1 cellular context compared by ENCODE assay signal in genomic region chr22:37197451-37198289, GRCh38.
TF ChIP-seq lines count a peak whose summit lies in the region.

No MANE protein-coding gene starts in this region.

TF ChIP-seq in HepG2, 621 proteins besides CTCF, POLR2A, EP300 and RAD21 (continued from another document and continues in another):
- TF ChIP-seq PATZ1 (CRISPR knock-in tag; IDR thresholded peaks at IDR 0.05), result no peak
- TF ChIP-seq NKX3-1 (CRISPR knock-in tag; IDR thresholded peaks at IDR 0.05), result no peak
- no peak for TF ChIP-seq REST (IDR thresholded peaks at IDR 0.05; ENCODE audit: borderline replicate concordance in 1 of 2, low read depth in 1 of 2, low read length in 2 of 2)
- TF ChIP-seq GATAD2A (CRISPR knock-in tag; IDR thresholded peaks at IDR 0.05), result no peak
- no peak for TF ChIP-seq ZKSCAN1 (IDR thresholded peaks at IDR 0.05; ENCODE audit: low read length)
- TF ChIP-seq KMT2B (CRISPR knock-in tag; IDR thresholded peaks at IDR 0.05), result no peak
- peak; percentile 2; the same call in 1 of the 2 replicates for TF ChIP-seq ZMYM2 (CRISPR knock-in tag; IDR thresholded peaks at IDR 0.05)
- no peak for TF ChIP-seq ZUFSP (CRISPR knock-in tag; IDR thresholded peaks at IDR 0.05; ENCODE audit: borderline replicate concordance)
- 0 out of 2 replicates have a peak, but pooled peaks have one; percentile 26 for TF ChIP-seq ZNF468 (CRISPR knock-in tag; IDR thresholded peaks at IDR 0.05)
- TF ChIP-seq ZNF569 (CRISPR knock-in tag; IDR thresholded peaks at IDR 0.05; ENCODE audit: borderline replicate concordance), result no peak
- TF ChIP-seq ZBTB4 (CRISPR knock-in tag; IDR thresholded peaks at IDR 0.05; ENCODE audit: borderline replicate concordance), result no peak
- no peak for TF ChIP-seq HINFP (CRISPR knock-in tag; IDR thresholded peaks at IDR 0.05; ENCODE audit: low read depth)
- no peak for TF ChIP-seq SCMH1 (CRISPR knock-in tag; IDR thresholded peaks at IDR 0.05; ENCODE audit: borderline replicate concordance)
- TF ChIP-seq CENPT (CRISPR knock-in tag; IDR thresholded peaks at IDR 0.05; ENCODE audit: low read depth), result no peak
- TF ChIP-seq MAFK (conservative IDR thresholded peaks at IDR 0.05 in 1 of 2, IDR thresholded peaks at IDR 0.05 in 1 of 2; ENCODE audit: low read length in 2 of 2), result peak; percentile 8 to 36; a peak in 2 of 4 replicates
- TF ChIP-seq RARA (CRISPR knock-in tag; IDR thresholded peaks at IDR 0.05), result peak; percentile 15; the same call in 1 of the 2 replicates
- no peak for TF ChIP-seq ZNF20 (CRISPR knock-in tag; IDR thresholded peaks at IDR 0.05)
- TF ChIP-seq PHB2 (IDR thresholded peaks at IDR 0.05; ENCODE audit: partially characterized antibody), result no peak
- no peak for TF ChIP-seq ZFP1 (CRISPR knock-in tag; IDR thresholded peaks at IDR 0.05)
- no peak for TF ChIP-seq ZBTB3 (CRISPR knock-in tag; IDR thresholded peaks at IDR 0.05; ENCODE audit: borderline replicate concordance, low read depth)
- TF ChIP-seq ATF3 (CRISPR knock-in tag; IDR thresholded peaks at IDR 0.05), result peak; percentile 91
- no peak for TF ChIP-seq KDM3A (CRISPR knock-in tag; IDR thresholded peaks at IDR 0.05; ENCODE audit: low read depth)
- 0 out of 2 replicates have a peak, but pooled peaks have one; percentile 35 for TF ChIP-seq ZNF280B (CRISPR knock-in tag; IDR thresholded peaks at IDR 0.05; ENCODE audit: borderline replicate concordance)
- TF ChIP-seq HIVEP1 (CRISPR knock-in tag; IDR thresholded peaks at IDR 0.05), result 0 out of 2 replicates have a peak, but pooled peaks have one; percentile 29
- TF ChIP-seq ZNF335 (CRISPR knock-in tag; IDR thresholded peaks at IDR 0.05), result no peak
- TF ChIP-seq MBD4 (IDR thresholded peaks at IDR 0.05; ENCODE audit: borderline replicate concordance, low read length), result no peak
- TF ChIP-seq ZNF607 (CRISPR knock-in tag; IDR thresholded peaks at IDR 0.05; ENCODE audit: borderline replicate concordance), result no peak; the same call in 1 of the 2 replicates
- TF ChIP-seq CREBL2 (CRISPR knock-in tag; IDR thresholded peaks at IDR 0.05; ENCODE audit: borderline replicate concordance), result no peak
- TF ChIP-seq SKI (IDR thresholded peaks at IDR 0.05; ENCODE audit: partially characterized antibody), result no peak
- peak; percentile 99 for TF ChIP-seq ZNF768 (CRISPR knock-in tag; IDR thresholded peaks at IDR 0.05)
- no peak for TF ChIP-seq NONO (IDR thresholded peaks at IDR 0.05)
- TF ChIP-seq NONO (CRISPR knock-in tag; conservative IDR thresholded peaks at IDR 0.05), result 0 out of 2 replicates have a peak, but pooled peaks have one; percentile 14
- no peak for TF ChIP-seq ZNF704 (CRISPR knock-in tag; IDR thresholded peaks at IDR 0.05; ENCODE audit: borderline replicate concordance)
- TF ChIP-seq ZNF713 (CRISPR knock-in tag; IDR thresholded peaks at IDR 0.05), result no peak
- peak; percentile 65; the same call in 1 of the 2 replicates for TF ChIP-seq TGIF2 (CRISPR knock-in tag; IDR thresholded peaks at IDR 0.05)
- peak; percentile 49; the same call in 1 of the 2 replicates for TF ChIP-seq BRD4 (CRISPR knock-in tag; IDR thresholded peaks at IDR 0.05)
- no peak; the same call in 1 of the 2 replicates for TF ChIP-seq SAP130 (CRISPR knock-in tag; IDR thresholded peaks at IDR 0.05; ENCODE audit: low read depth)
- no peak for TF ChIP-seq ZNF253 (CRISPR knock-in tag; IDR thresholded peaks at IDR 0.05; ENCODE audit: borderline replicate concordance)
- TF ChIP-seq POLR2G (IDR thresholded peaks at IDR 0.05; ENCODE audit: low read depth, low read length), result peak; percentile 20; the same call in 1 of the 2 replicates
- TF ChIP-seq DMAP1 (CRISPR knock-in tag; IDR thresholded peaks at IDR 0.05), result 0 out of 2 replicates have a peak, but pooled peaks have one; percentile 13
- TF ChIP-seq KMT2A (CRISPR knock-in tag; IDR thresholded peaks at IDR 0.05), result no peak
- TF ChIP-seq FOSL2 (CRISPR knock-in tag; IDR thresholded peaks at IDR 0.05), result peak; percentile 95
- no peak for TF ChIP-seq ATRX (CRISPR knock-in tag; IDR thresholded peaks at IDR 0.05; ENCODE audit: borderline replicate concordance)
- no peak for TF ChIP-seq ZNF546 (CRISPR knock-in tag; conservative IDR thresholded peaks at IDR 0.05)
- TF ChIP-seq ZKSCAN5 (CRISPR knock-in tag; IDR thresholded peaks at IDR 0.05), result no peak
- no peak for TF ChIP-seq THYN1 (CRISPR knock-in tag; IDR thresholded peaks at IDR 0.05; ENCODE audit: borderline replicate concordance, low read depth)
- TF ChIP-seq ZNF644 (CRISPR knock-in tag; IDR thresholded peaks at IDR 0.05; ENCODE audit: low read depth), result no peak
- TF ChIP-seq RCOR2 (CRISPR knock-in tag; IDR thresholded peaks at IDR 0.05), result peak; percentile 37; the same call in 1 of the 2 replicates
- TF ChIP-seq TERF1 (CRISPR knock-in tag; IDR thresholded peaks at IDR 0.05), result no peak
- TF ChIP-seq ZBTB7B (CRISPR knock-in tag; IDR thresholded peaks at IDR 0.05), result peak; percentile 9; the same call in 1 of the 2 replicates
- no peak for TF ChIP-seq ZNF777 (CRISPR knock-in tag; IDR thresholded peaks at IDR 0.05)
- no peak for TF ChIP-seq ZNF382 (CRISPR knock-in tag; IDR thresholded peaks at IDR 0.05; ENCODE audit: borderline replicate concordance)
- TF ChIP-seq ZNF274 (CRISPR knock-in tag; IDR thresholded peaks at IDR 0.05), result no peak
- TF ChIP-seq ZBTB8A (CRISPR knock-in tag; IDR thresholded peaks at IDR 0.05; ENCODE audit: borderline replicate concordance, low read depth), result no peak
- TF ChIP-seq U2AF2 (IDR thresholded peaks at IDR 0.05; ENCODE audit: low read depth, low read length), result 0 out of 2 replicates have a peak, but pooled peaks have one; percentile 56
